Comparison of ENCODE assay signal across 19 cellular contexts in genomic region chr13:41858783-41859182, GRCh38.
DNase-seq lines count a peak whose midpoint lies in the region; ATAC-seq and TF ChIP-seq lines count a peak whose summit lies in the region.
"Had no signal": no experiment of that assay in that cellular context is flagged by ENCODE, and none has a peak within 500 bp of the region (broad histone marks: within the 10 kb centered on the region; RNA-seq: fewer than 3 reads in every experiment).

No MANE protein-coding gene starts in this region.

- peak overlapping the region; percentile 66 for H3K27ac Mint-ChIP-seq in activated T-cell treated with anti-CD3 and anti-CD28 coated beads, Interleukin-2, amount 50 U/mL, for 72 hours

- TF ChIP-seq CTCF in hepatocyte (IDR thresholded peaks at IDR 0.05; ENCODE audit: poor library complexity) = no peak

- H3K4me1 ChIP-seq in hepatocyte (ENCODE audit: insufficient read depth) = peaks cover 19% of the 10 kb centered on the region
- H3K4me1 ChIP-seq: BE2C had no signal

- H3K4me3 Mint-ChIP-seq in activated T-cell treated with anti-CD3 and anti-CD28 coated beads, Interleukin-2, amount 50 U/mL, for 72 hours = no peak overlapping the region
- H3K4me3 Mint-ChIP-seq: CD4-positive, CD25-positive, alpha-beta regulatory T cell had no signal

- WGBS in hepatocyte (ENCODE audit: low lambda C conversion rate, missing lambda C conversion rate) = 72% methylated on average over 5 of the region's 5 CpGs

- H3K36me3 Mint-ChIP-seq in activated T-cell treated with anti-CD3 and anti-CD28 coated beads, Interleukin-2, amount 50 U/mL, for 72 hours (ENCODE audit: insufficient read depth in 2 of 2) = peaks cover 8 to 17% of the 10 kb centered on the region in 2 donors

- H3K4me2 ChIP-seq in hepatocyte = no peak overlapping the region

- peak overlapping the region; percentile 12 for H3K27ac ChIP-seq in hepatocyte

- H3K4me1 Mint-ChIP-seq in activated T-cell treated with anti-CD3 and anti-CD28 coated beads, Interleukin-2, amount 50 U/mL, for 72 hours (ENCODE audit: low read depth) = no peaks in the 10 kb centered on the region

- H3K9me3 ChIP-seq in hepatocyte (ENCODE audit: low read depth) = no peaks in the 10 kb centered on the region
- H3K9me3 ChIP-seq: BE2C had no signal

- no peak overlapping the region for H3K4me3 ChIP-seq in hepatocyte

- no peaks in the 10 kb centered on the region for H3K9me3 Mint-ChIP-seq in activated T-cell treated with anti-CD3 and anti-CD28 coated beads, Interleukin-2, amount 50 U/mL, for 72 hours
- H3K9me3 Mint-ChIP-seq: CD4-positive, CD25-positive, alpha-beta regulatory T cell had no signal

- no peaks in the 10 kb centered on the region for H3K9me2 ChIP-seq in hepatocyte (replicated peaks; ENCODE audit: insufficient read depth)

- H3K36me3 ChIP-seq in hepatocyte (replicated peaks; ENCODE audit: insufficient read depth, low read depth) = no peaks in the 10 kb centered on the region

- CTCF ChIA-PET in HEK293T (lab: Yijun Ruan, JAX) = interaction anchor here (0.8 kb wide), 1 partner anchor 611 kb away, joined by 3 read pairs; no protein-coding TSS in a partner anchor

- POLR2A ChIA-PET in HEK293T (lab: Yijun Ruan, JAX) = no interaction called here

- H4K20me1 ChIP-seq in hepatocyte (ENCODE audit: insufficient read depth, poor library complexity, severe bottlenecking) = no peaks in the 10 kb centered on the region

- DNase-seq in activated T-cell treated with anti-CD3 and anti-CD28 coated beads, Interleukin-2, amount 50 U/mL, for 72 hours = no peak
- DNase-seq in activated T-cell treated with anti-CD3 and anti-CD28 coated beads, Interleukin-2, amount 50 U/mL, for 1 hour = no peak
- DNase-seq in amniotic epithelial cell (ENCODE audit: low read depth) (peak; percentile 78), hepatocyte (ENCODE audit: low spot score) (peak; percentile 23), HEK293T (ENCODE audit: extremely low spot score) (no peak), LoVo (ENCODE audit: low spot score) (no peak)
- DNase-seq: 8988T, ACHN, BE2C, KG1, MM.1S, NCI-H2029 treated with DMSO at 0.1 percent for 48 hours, NCI-H2227 treated with DMSO at 0.1 percent for 48 hours, NCI-H526 treated with DMSO at 0.1 percent for 48 hours, SHP77 treated with DMSO at 0.1 percent for 48 hours had no signal

- no peak overlapping the region for H2AFZ ChIP-seq in hepatocyte

- no peaks in the 10 kb centered on the region for H3K27me3 ChIP-seq in hepatocyte
- H3K27me3 ChIP-seq: BE2C had no signal

- H3K27me3 Mint-ChIP-seq in activated T-cell treated with anti-CD3 and anti-CD28 coated beads, Interleukin-2, amount 50 U/mL, for 72 hours (ENCODE audit: low read depth) = no peaks in the 10 kb centered on the region
- H3K27me3 Mint-ChIP-seq: CD4-positive, CD25-positive, alpha-beta regulatory T cell had no signal

- H3K79me2 ChIP-seq in hepatocyte = no peaks in the 10 kb centered on the region

- peak in 1 of 2 donors; percentile 38 for ATAC-seq in activated T-cell treated with anti-CD3 and anti-CD28 coated beads, Interleukin-2, amount 50 U/mL, for 72 hours (replicated peaks in 1 of 2)
- ATAC-seq in HG03565 (IDR thresholded peaks at IDR 0.05; ENCODE audit: unreplicated experiment) (no peak), HG02610 (IDR thresholded peaks at IDR 0.05; ENCODE audit: unreplicated experiment) (no peak)
- ATAC-seq: Panc1 had no signal

TF ChIP-seq in HEK293T, 16 proteins besides CTCF, POLR2A, EP300 and RAD21:
- TF ChIP-seq ARNT (IDR thresholded peaks at IDR 0.05) = no peak
- TF ChIP-seq LEF1 (IDR thresholded peaks at IDR 0.05; ENCODE audit: borderline replicate concordance) = no peak
- no peak for TF ChIP-seq PKNOX1 (IDR thresholded peaks at IDR 0.05)
- no peak for TF ChIP-seq ZNF384 (IDR thresholded peaks at IDR 0.05)

Comparison
In these comparisons a context has a peak if more than half of its experiments do, and no peak if none do; other contexts are left out.
1. DNase-seq: peak in amniotic epithelial cell (single experiment) and hepatocyte (single experiment); none in activated T-cell treated with anti-CD3 and anti-CD28 coated beads, Interleukin-2, amount 50 U/mL, for 72 hours (0 of 2), activated T-cell treated with anti-CD3 and anti-CD28 coated beads, Interleukin-2, amount 50 U/mL, for 1 hour (single experiment), HEK293T (single experiment) and LoVo (single experiment).